8 cellular contexts compared by ENCODE assay signal in the genomic region with DNA sequence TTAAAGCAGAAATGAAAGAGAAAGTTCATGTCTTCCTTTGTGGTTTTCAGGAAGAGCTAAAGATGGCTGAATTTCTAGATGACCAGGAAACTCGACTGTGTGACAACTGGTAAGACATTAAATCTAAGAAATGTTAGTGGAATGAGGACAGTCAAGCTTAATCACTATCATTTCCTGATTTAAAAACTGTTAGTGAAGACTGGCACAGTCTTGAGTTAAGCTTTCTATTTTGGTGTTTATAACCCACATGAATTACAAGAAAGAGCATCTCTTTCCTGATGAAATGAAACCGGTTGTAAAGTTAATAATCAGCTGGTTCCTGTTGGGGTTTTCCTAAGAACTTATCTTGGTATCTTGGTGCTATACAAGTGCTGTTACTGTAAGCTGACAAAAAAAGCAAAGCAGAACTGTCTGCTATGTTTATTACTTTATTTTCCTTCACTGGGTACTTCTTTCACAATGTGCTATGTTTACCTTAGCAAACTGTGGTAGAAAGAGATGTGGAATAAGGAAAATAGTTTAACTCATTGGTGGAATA. TPM values are rescaled to one million over a fixed set of nuclear protein-coding genes. Genes with fewer than 3 reads are reported as not detected.
DNase-seq lines count a peak whose midpoint lies in the region; ATAC-seq and TF ChIP-seq lines count a peak whose summit lies in the region.

No MANE protein-coding gene starts in this region.

- TF ChIP-seq CTCF in GM13977 (IDR thresholded peaks at IDR 0.05; ENCODE audit: extremely low read depth, insufficient read depth, missing control alignments) = no peak

- peak; percentile 50 for ATAC-seq in HG02840 (IDR thresholded peaks at IDR 0.05; ENCODE audit: low FRiP score, unreplicated experiment)

- no peaks in the 10 kb centered on the region for H3K27me3 ChIP-seq in SJSA1 (replicated peaks)
- no peaks in the 10 kb centered on the region; the same call in 1 of the 2 replicates for H3K27me3 ChIP-seq in H7 (ENCODE audit: control insufficient read depth, insufficient read depth, low read length)

- H3K4me1 ChIP-seq in SJSA1 (replicated peaks) = peaks cover 42% of the 10 kb centered on the region

- in situ Hi-C loops in GM13977 (cut with MboI; ENCODE audit: low pct_unique_long_range_greater_than_20kb, low sequenced_read_pairs, unreplicated experiment) = no loop called here

- peak overlapping the region; percentile 66 for H3K27ac ChIP-seq in SJSA1

- H3K4me3 ChIP-seq in SJSA1 (peak overlapping the region; percentile 5), H7 (ENCODE audit: insufficient read depth, low read depth, low read length) (no peak overlapping the region)

- no peaks in the 10 kb centered on the region for H3K9me3 ChIP-seq in SJSA1 (replicated peaks)

- DNase-seq in GM13977 (ENCODE audit: low spot score) (peak; percentile 56), SJSA1 (ENCODE audit: low read depth in 1 of 2, low spot score in 2 of 2) (peak in 1 of 2 experiments; percentile 58), glomerular visceral epithelial cell (ENCODE audit: extremely low spot score) (peak; percentile 29), superior temporal gyrus (ENCODE audit: extremely low spot score) (peak; percentile 40), H7 (no peak), dedifferentiated amniotic fluid mesenchymal stem cell (ENCODE audit: extremely low spot score) (no peak)
- no peak for DNase-seq in effector CD8-positive, alpha-beta T cell (lab: John Stamatoyannopoulos, UW)

- H3K36me3 ChIP-seq in SJSA1 = peaks cover 43% of the 10 kb centered on the region
- H3K36me3 ChIP-seq in H7 (replicated peaks; ENCODE audit: control insufficient read depth, insufficient read depth, low read length) = peaks cover 3% of the 10 kb centered on the region

RNA-seq across cellular contexts. Expression of gene TRAFD1, which starts 5.2 kb away (rescaled TPM):
- 37.3 and 38.2 TPM in 2 replicates for total RNA-seq in SJSA1 (2014; rRNA removed; shearing (Covaris generic))
- 21.1 and 24.2 TPM in 2 replicates for total RNA-seq in H7 (2014; rRNA removed; shearing (Covaris generic))

RNA-seq across cellular contexts. Expression of gene NAA25, which starts 21.9 kb away (rescaled TPM):
- 18.7 and 19.3 TPM in 2 replicates for total RNA-seq in SJSA1 (2014; rRNA removed; shearing (Covaris generic))
- 23.2 and 30.3 TPM in 2 replicates for total RNA-seq in H7 (2014; rRNA removed; shearing (Covaris generic))

Comparison
In these comparisons a context has a peak if more than half of its experiments do, and no peak if none do; other contexts are left out.
1. DNase-seq: peak in GM13977 (single experiment), glomerular visceral epithelial cell (single experiment) and superior temporal gyrus (single experiment); none in effector CD8-positive, alpha-beta T cell (single experiment), H7 (single experiment) and dedifferentiated amniotic fluid mesenchymal stem cell (single experiment).